In genomic region chr11:104934073-104934472, GRCh38 we compare ENCODE assay signal across 13 cellular contexts. TPM values are rescaled to one million over a fixed set of nuclear protein-coding genes. Genes with fewer than 3 reads are reported as not detected.
A peak's percentile ranks its signal among the peaks of the same experiment; 100 is the strongest.
DNase-seq lines count a peak whose midpoint lies in the region; ATAC-seq lines count a peak whose summit lies in the region.
"Not testable (repeated sequence)": the region's sequence is repeated elsewhere in the genome, so short reads cannot be mapped to it uniquely, and the experiment has no call there.
"Had no signal": no experiment of that assay in that cellular context is flagged by ENCODE, and none has a peak within 500 bp of the region (broad histone marks: within the 10 kb centered on the region; RNA-seq: fewer than 3 reads in every experiment).

No MANE protein-coding gene starts in this region.

- H3K4me3 Mint-ChIP-seq in CD8-positive, alpha-beta memory T cell: peak overlapping the region; percentile 11 to 83 (median 72)
- H3K4me3 Mint-ChIP-seq in T-helper 17 cell: peak overlapping the region; percentile 73
- H3K4me3 Mint-ChIP-seq in activated CD8-positive, alpha-beta T cell treated with anti-CD3 and anti-CD28 coated beads, Interleukin-2, amount 10 ng/mL, durations not matched to agents 7 days and 5 days: not testable (repeated sequence)
- peak overlapping the region; percentile 77 for H3K4me3 Mint-ChIP-seq in activated naive CD8-positive, alpha-beta T cell
- peak overlapping the region; percentile 68 to 87 (median 82) for H3K4me3 Mint-ChIP-seq in naive B cell
- peak overlapping the region; percentile 37 for H3K4me3 Mint-ChIP-seq in stimulated activated effector memory CD8-positive, alpha-beta T cell treated with anti-CD3 and anti-CD28 coated beads, Interleukin-12 subunit alpha, Interleukin-12 subunit beta, amount 100 ng/mL, for 72 hours

- H3K27ac ChIP-seq in BLaER1; CD8-positive, alpha-beta memory T cell (ENCODE audit: low read depth, low read length): not testable (repeated sequence)

- ATAC-seq in T-helper 17 cell; activated CD8-positive, alpha-beta T cell treated with anti-CD3 and anti-CD28 coated beads, Interleukin-2, amount 10 ng/mL, durations not matched to agents 7 days and 5 days; naive B cell (ENCODE audit: low read depth in 2 of 2); stimulated activated effector memory CD8-positive, alpha-beta T cell treated with anti-CD3 and anti-CD28 coated beads, Interleukin-12 subunit alpha, Interleukin-12 subunit beta, amount 100 ng/mL, for 72 hours: not testable (repeated sequence)

- H3K4me1 ChIP-seq in BLaER1: peaks cover 25% of the 10 kb centered on the region
- peaks cover 19% of the 10 kb centered on the region for H3K4me1 ChIP-seq in CD8-positive, alpha-beta memory T cell (ENCODE audit: insufficient read depth, low read length)

- not testable (repeated sequence) for H3K27me3 Mint-ChIP-seq in CD8-positive, alpha-beta memory T cell; T-helper 17 cell; activated CD8-positive, alpha-beta T cell treated with anti-CD3 and anti-CD28 coated beads, Interleukin-2, amount 10 ng/mL, durations not matched to agents 7 days and 5 days (ENCODE audit: low read depth); activated naive CD8-positive, alpha-beta T cell; naive B cell

- not testable (repeated sequence) for H3K27me3 ChIP-seq in BLaER1; CD8-positive, alpha-beta memory T cell (ENCODE audit: insufficient read depth, low read length, poor library complexity, severe bottlenecking)

- peaks cover 4 to 43% (median 5%) of the 10 kb centered on the region in 3 donors for H3K36me3 Mint-ChIP-seq in CD8-positive, alpha-beta memory T cell
- not testable (repeated sequence) for H3K36me3 Mint-ChIP-seq in T-helper 17 cell (ENCODE audit: low read depth); stimulated activated effector memory CD8-positive, alpha-beta T cell treated with anti-CD3 and anti-CD28 coated beads, Interleukin-12 subunit alpha, Interleukin-12 subunit beta, amount 100 ng/mL, for 72 hours
- H3K36me3 Mint-ChIP-seq in activated CD8-positive, alpha-beta T cell treated with anti-CD3 and anti-CD28 coated beads, Interleukin-2, amount 10 ng/mL, durations not matched to agents 7 days and 5 days (ENCODE audit: low read depth): peaks cover 62% of the 10 kb centered on the region
- peaks cover 12% of the 10 kb centered on the region for H3K36me3 Mint-ChIP-seq in activated naive CD8-positive, alpha-beta T cell
- H3K36me3 Mint-ChIP-seq in naive B cell: peaks cover 27 to 33% of the 10 kb centered on the region in 2 donors

- peaks cover 11% of the 10 kb centered on the region for H3K9me3 ChIP-seq in BLaER1
- not testable (repeated sequence) for H3K9me3 ChIP-seq in CD8-positive, alpha-beta memory T cell (ENCODE audit: low read length); T-helper 17 cell (ENCODE audit: control insufficient read depth, low read length, poor library complexity, severe bottlenecking)

- peak overlapping the region in 1 of 8 donors; percentile 36 for H3K27ac Mint-ChIP-seq in CD8-positive, alpha-beta memory T cell
- not testable (repeated sequence) for H3K27ac Mint-ChIP-seq in T-helper 17 cell; activated naive CD8-positive, alpha-beta T cell
- H3K27ac Mint-ChIP-seq in activated CD8-positive, alpha-beta T cell treated with anti-CD3 and anti-CD28 coated beads, Interleukin-2, amount 10 ng/mL, durations not matched to agents 7 days and 5 days: peak overlapping the region; percentile 76
- H3K27ac Mint-ChIP-seq in naive B cell: peak overlapping the region in 4 of 6 donors; percentile 72 to 92 (median 84)
- peak overlapping the region; percentile 38 for H3K27ac Mint-ChIP-seq in stimulated activated effector memory CD8-positive, alpha-beta T cell treated with anti-CD3 and anti-CD28 coated beads, Interleukin-12 subunit alpha, Interleukin-12 subunit beta, amount 100 ng/mL, for 72 hours

- CTCF ChIA-PET in CD8-positive, alpha-beta memory T cell (lab: Charles Lee): not testable (repeated sequence)
- CTCF ChIA-PET in activated CD8-positive, alpha-beta T cell treated with anti-CD3 and anti-CD28 coated beads, Interleukin-2, amount 10 ng/mL, durations not matched to agents 7 days and 5 days (lab: Charles Lee): interaction anchor here (1.1 to 3.5 kb wide), 2 partner anchors 8 to 13 kb away, joined by 3 to 14 read pairs; no protein-coding TSS in a partner anchor

- not testable (repeated sequence) for H3K9ac ChIP-seq in BLaER1

- peak overlapping the region; percentile 74 for H3K4me2 ChIP-seq in BLaER1

- H3K4me1 Mint-ChIP-seq in CD8-positive, alpha-beta memory T cell: peaks cover 38 to 53% (median 47%) of the 10 kb centered on the region in 3 donors
- H3K4me1 Mint-ChIP-seq in T-helper 17 cell (peaks cover 14% of the 10 kb centered on the region), naive B cell (peaks cover 39 to 72% (median 71%) of the 10 kb centered on the region in 3 donors)
- peaks cover 35% of the 10 kb centered on the region for H3K4me1 Mint-ChIP-seq in activated CD8-positive, alpha-beta T cell treated with anti-CD3 and anti-CD28 coated beads, Interleukin-2, amount 10 ng/mL, durations not matched to agents 7 days and 5 days (ENCODE audit: low read depth)
- peaks cover 31% of the 10 kb centered on the region for H3K4me1 Mint-ChIP-seq in activated naive CD8-positive, alpha-beta T cell (ENCODE audit: low read depth)
- H3K4me1 Mint-ChIP-seq in stimulated activated effector memory CD8-positive, alpha-beta T cell treated with anti-CD3 and anti-CD28 coated beads, Interleukin-12 subunit alpha, Interleukin-12 subunit beta, amount 100 ng/mL, for 72 hours: peaks cover 17% of the 10 kb centered on the region

- H3K4me3 ChIP-seq in BLaER1; CD8-positive, alpha-beta memory T cell (ENCODE audit: low read length): not testable (repeated sequence)

- H3K36me3 ChIP-seq in BLaER1; CD8-positive, alpha-beta memory T cell (ENCODE audit: insufficient read depth, low read length): not testable (repeated sequence)

- not testable (repeated sequence) for H4K20me1 ChIP-seq in BLaER1

- H3K9me3 Mint-ChIP-seq in CD8-positive, alpha-beta memory T cell: peaks cover 9 to 18% (median 14%) of the 10 kb centered on the region in 5 donors
- peaks cover 17% of the 10 kb centered on the region for H3K9me3 Mint-ChIP-seq in activated CD8-positive, alpha-beta T cell treated with anti-CD3 and anti-CD28 coated beads, Interleukin-2, amount 10 ng/mL, durations not matched to agents 7 days and 5 days (ENCODE audit: insufficient read depth)
- H3K9me3 Mint-ChIP-seq in activated naive CD8-positive, alpha-beta T cell (ENCODE audit: low read depth): not testable (repeated sequence)
- H3K9me3 Mint-ChIP-seq in naive B cell: peaks cover 16 to 58% (median 39%) of the 10 kb centered on the region in 7 donors
- H3K9me3 Mint-ChIP-seq in stimulated activated effector memory CD8-positive, alpha-beta T cell treated with anti-CD3 and anti-CD28 coated beads, Interleukin-12 subunit alpha, Interleukin-12 subunit beta, amount 100 ng/mL, for 72 hours: peaks cover 12% of the 10 kb centered on the region

- POLR2A ChIA-PET in CD8-positive, alpha-beta memory T cell (lab: Charles Lee): interaction anchor here (0.6 kb wide), 2 partner anchors 29 to 229 kb away, joined by 3 read pairs; no protein-coding TSS in a partner anchor
- POLR2A ChIA-PET in activated CD8-positive, alpha-beta T cell treated with anti-CD3 and anti-CD28 coated beads, Interleukin-2, amount 10 ng/mL, durations not matched to agents 7 days and 5 days (lab: Charles Lee): interaction anchor here (1.2 kb wide), 1 partner anchor 16 kb away, joined by 3 read pairs; no protein-coding TSS in a partner anchor

- not testable (repeated sequence) for DNase-seq in CD8-positive, alpha-beta memory T cell; T-helper 17 cell; activated CD8-positive, alpha-beta T cell treated with anti-CD3 and anti-CD28 coated beads, Interleukin-2, amount 10 ng/mL, durations not matched to agents 7 days and 5 days; naive B cell; stimulated activated effector memory CD8-positive, alpha-beta T cell treated with anti-CD3 and anti-CD28 coated beads, Interleukin-12 subunit alpha, Interleukin-12 subunit beta, amount 100 ng/mL, for 72 hours (ENCODE audit: low spot score in 2 of 2)

RNA-seq across cellular contexts. Expression of gene CASP4, which starts 34.3 kb away (rescaled TPM):
- total RNA-seq in CD8-positive, alpha-beta memory T cell: 10 to 100 TPM; 41.9 to 48.8 TPM
- 125 TPM for polyA plus RNA-seq in CD8-positive, alpha-beta memory T cell
- total RNA-seq in T-helper 17 cell: 100 to 1,000 TPM in 1 of 2 donors, 10 to 100 TPM in 1; 97.2 to 102 TPM
- 100 to 1,000 TPM; 102 to 111 TPM for total RNA-seq in activated CD8-positive, alpha-beta T cell treated with anti-CD3 and anti-CD28 coated beads, Interleukin-2, amount 10 ng/mL, durations not matched to agents 7 days and 5 days
- 100 to 1,000 TPM; 109 to 134 (median 118) TPM for polyA plus RNA-seq in naive B cell (ENCODE audit: low read depth in 6 of 6)

RNA-seq across cellular contexts. Expression of gene CASP12, which starts 35.8 kb away (rescaled TPM):
- not detected for total RNA-seq in CD8-positive, alpha-beta memory T cell
- polyA plus RNA-seq in CD8-positive, alpha-beta memory T cell: not detected
- total RNA-seq in T-helper 17 cell: not detected
- not detected for total RNA-seq in activated CD8-positive, alpha-beta T cell treated with anti-CD3 and anti-CD28 coated beads, Interleukin-2, amount 10 ng/mL, durations not matched to agents 7 days and 5 days
- under 1 TPM in 2 of 6 donors, not detected in 4; 0.31 to 0.45 TPM for polyA plus RNA-seq in naive B cell (ENCODE audit: low read depth in 6 of 6)
- total RNA-seq: A172, Daoy, G401, IMR-90, NCI-H460, SJSA1 had no signal
